ENCODE assay signal across 8 cellular contexts in genomic region chr10:99659031-99659867, GRCh38.
DNase-seq lines count a peak whose midpoint lies in the region; ATAC-seq lines count a peak whose summit lies in the region.

A gene with protein sequence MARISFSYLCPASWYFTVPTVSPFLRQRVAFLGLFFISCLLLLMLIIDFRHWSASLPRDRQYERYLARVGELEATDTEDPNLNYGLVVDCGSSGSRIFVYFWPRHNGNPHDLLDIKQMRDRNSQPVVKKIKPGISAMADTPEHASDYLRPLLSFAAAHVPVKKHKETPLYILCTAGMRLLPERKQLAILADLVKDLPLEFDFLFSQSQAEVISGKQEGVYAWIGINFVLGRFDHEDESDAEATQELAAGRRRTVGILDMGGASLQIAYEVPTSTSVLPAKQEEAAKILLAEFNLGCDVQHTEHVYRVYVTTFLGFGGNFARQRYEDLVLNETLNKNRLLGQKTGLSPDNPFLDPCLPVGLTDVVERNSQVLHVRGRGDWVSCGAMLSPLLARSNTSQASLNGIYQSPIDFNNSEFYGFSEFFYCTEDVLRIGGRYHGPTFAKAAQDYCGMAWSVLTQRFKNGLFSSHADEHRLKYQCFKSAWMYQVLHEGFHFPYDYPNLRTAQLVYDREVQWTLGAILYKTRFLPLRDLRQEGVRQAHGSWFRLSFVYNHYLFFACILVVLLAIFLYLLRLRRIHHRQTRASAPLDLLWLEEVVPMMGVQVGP (plus strand): TSS chr10:99659509. CDS start chr10:99659957, 448 bp downstream.

- peak; percentile 99 for ATAC-seq in GM19023 (IDR thresholded peaks at IDR 0.05; ENCODE audit: unreplicated experiment)
- peak; percentile 99 for ATAC-seq in HG03196 (IDR thresholded peaks at IDR 0.05; ENCODE audit: unreplicated experiment)

- DNase-seq in AG08395 (ENCODE audit: low spot score) (peak; percentile 99), NCI-H345 (lab: John Stamatoyannopoulos, UW) (peak; percentile 94), cerebellar cortex (ENCODE audit: low spot score) (peak; percentile 97), iris pigment epithelial cell (ENCODE audit: low read depth) (peak; percentile 98)
- peak; percentile 80 to 85 (median 81) for DNase-seq in activated CD4-positive, CD25-positive, alpha-beta regulatory T cell (lab: John Stamatoyannopoulos, UW)
- peak; percentile 84 to 91 for DNase-seq in stimulated activated CD4-positive, alpha-beta T cell treated with anti-CD3 and anti-CD28 coated beads, Interleukin-12 subunit alpha, Interleukin-12 subunit beta, amount 100 ng/mL, for 24 hours (ENCODE audit: low read depth in 2 of 2)

Comparison
In these comparisons a context has a peak if more than half of its experiments do, and no peak if none do; other contexts are left out.
1. Peak in every context shown above with its lines: DNase-seq and ATAC-seq.